ENCODE assay signal across 7 cellular contexts in the genomic region with DNA sequence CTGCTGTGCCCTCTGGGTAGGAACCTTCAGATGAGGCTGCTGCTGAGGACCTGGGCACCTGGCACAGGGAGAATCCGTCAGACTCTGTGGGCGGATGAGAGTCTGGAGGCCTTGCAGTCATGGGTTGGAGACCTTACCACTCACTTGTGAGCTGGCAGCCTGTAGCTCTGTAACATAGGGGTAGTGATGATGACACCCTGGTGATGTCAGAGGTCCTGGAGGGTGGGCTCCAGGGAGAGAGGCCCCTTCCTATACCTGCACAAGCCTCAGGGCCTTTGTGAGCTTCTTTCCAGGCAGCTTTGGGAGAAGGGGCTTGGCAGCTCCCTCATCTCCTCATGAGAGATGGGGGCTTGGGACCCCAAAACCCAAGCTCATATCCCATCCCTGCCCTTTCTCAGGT. TPM values are rescaled to one million over a fixed set of nuclear protein-coding genes. Genes with fewer than 3 reads are reported as not detected.
DNase-seq lines count a peak whose midpoint lies in the region; ATAC-seq and TF ChIP-seq lines count a peak whose summit lies in the region.
"Had no signal": no experiment of that assay in that cellular context is flagged by ENCODE, and none has a peak within 500 bp of the region (broad histone marks: within the 10 kb centered on the region; RNA-seq: fewer than 3 reads in every experiment).

No MANE protein-coding gene starts in this region.

- peak overlapping the region; percentile 98 for H3K4me2 ChIP-seq in PC-9
- H3K4me2 ChIP-seq in hepatocyte: peak overlapping the region; percentile 96

- H3K9me3 ChIP-seq in PC-9 (ENCODE audit: insufficient read depth, low read depth): no peaks in the 10 kb centered on the region
- no peaks in the 10 kb centered on the region for H3K9me3 ChIP-seq in hepatocyte (ENCODE audit: low read depth)

- DNase-seq in PC-9 (no peak), hepatocyte (ENCODE audit: low spot score) (no peak), cerebellum (ENCODE audit: low spot score) (no peak)
- DNase-seq: retina had no signal

- TF ChIP-seq CTCF in 22Rv1 (IDR thresholded peaks at IDR 0.05): no peak
- TF ChIP-seq CTCF in PC-9 (conservative IDR thresholded peaks at IDR 0.05): no peak
- TF ChIP-seq CTCF in hepatocyte (IDR thresholded peaks at IDR 0.05; ENCODE audit: poor library complexity): no peak

- CTCF ChIA-PET in PC-9 (lab: Charles Lee): no interaction called here

- POLR2A ChIA-PET in PC-9 (lab: Charles Lee; ENCODE audit: unreplicated experiment): interaction anchor here (0.7 kb wide), 1 partner anchor 14 kb away, joined by 3 read pairs; no protein-coding TSS in a partner anchor

- H3F3A ChIP-seq in PC-9 (ENCODE audit: insufficient read depth, low read depth): peaks cover 43% of the 10 kb centered on the region

- no TSS peak for BruUV-seq in PC-9 (replicated peaks; lab: Mats Ljungman, UMichigan)

- peaks cover 15% of the 10 kb centered on the region for H4K20me1 ChIP-seq in PC-9 (ENCODE audit: insufficient read depth)
- peaks cover 6% of the 10 kb centered on the region for H4K20me1 ChIP-seq in hepatocyte (ENCODE audit: insufficient read depth, poor library complexity, severe bottlenecking)

- H3K9me2 ChIP-seq in PC-9 (ENCODE audit: insufficient read depth) (no peaks in the 10 kb centered on the region), hepatocyte (replicated peaks; ENCODE audit: insufficient read depth) (no peaks in the 10 kb centered on the region)

- H3K4me3 ChIP-seq in PC-9: peak overlapping the region; percentile 84
- H3K4me3 ChIP-seq in hepatocyte: no peak overlapping the region

- intact Hi-C loops in PC-9 (cut with micrococcal nuclease; ENCODE audit: unreplicated experiment): no loop called here

- H2AFZ ChIP-seq in PC-9 (no peak overlapping the region), hepatocyte (no peak overlapping the region)

- H3K36me3 ChIP-seq in PC-9 (ENCODE audit: low read depth) (no peaks in the 10 kb centered on the region), hepatocyte (replicated peaks; ENCODE audit: insufficient read depth, low read depth) (no peaks in the 10 kb centered on the region)

- H3K4me1 ChIP-seq in PC-9 (replicated peaks; ENCODE audit: insufficient read depth): peaks cover 28% of the 10 kb centered on the region
- peaks cover 24% of the 10 kb centered on the region for H3K4me1 ChIP-seq in hepatocyte (ENCODE audit: insufficient read depth)

- H3K27me3 ChIP-seq in PC-9 (ENCODE audit: insufficient read depth, low read depth) (no peaks in the 10 kb centered on the region), hepatocyte (no peaks in the 10 kb centered on the region)

- 0 out of 2 replicates have a peak overlapping the region, but pooled peaks have one; percentile 87 for H3K27ac ChIP-seq in 22Rv1
- H3K27ac ChIP-seq in PC-9: peak overlapping the region; percentile 96
- peak overlapping the region; percentile 95 for H3K27ac ChIP-seq in hepatocyte

- WGBS in hepatocyte (ENCODE audit: low lambda C conversion rate, missing lambda C conversion rate): 88% methylated on average over 2 of the region's 2 CpGs

- H3K79me2 ChIP-seq in PC-9 (ENCODE audit: low read depth): peaks cover 35% of the 10 kb centered on the region
- H3K79me2 ChIP-seq in hepatocyte: peaks cover 35% of the 10 kb centered on the region

- ATAC-seq in HG03342 (IDR thresholded peaks at IDR 0.05; ENCODE audit: unreplicated experiment) (no peak), HG02884 (IDR thresholded peaks at IDR 0.05; ENCODE audit: unreplicated experiment) (no peak)

RNA-seq across cellular contexts. Expression of gene MIEF2, which starts 1.6 kb away (rescaled TPM):
- total RNA-seq in PC-9 (2021): 29.6 and 33.0 TPM in 2 replicates
- 29.3 and 30.7 TPM in 2 replicates for total RNA-seq in hepatocyte
- 20.5 and 21.0 TPM in 2 replicates for polyA plus RNA-seq in hepatocyte
- total RNA-seq in cerebellum: 23.1 TPM

RNA-seq across cellular contexts. Expression of gene FLII, which starts 3.6 kb away (rescaled TPM):
- total RNA-seq in PC-9 (2021) (430 and 434 TPM in 2 replicates), hepatocyte (110 and 142 TPM in 2 replicates), cerebellum (53.4 TPM)
- polyA plus RNA-seq in hepatocyte: 188 and 210 TPM in 2 replicates

RNA-seq across cellular contexts. Expression of gene LLGL1, which starts 36.7 kb away (rescaled TPM):
- 44.9 and 57.6 TPM in 2 replicates for total RNA-seq in PC-9 (2021)
- total RNA-seq in hepatocyte: 46.0 and 51.9 TPM in 2 replicates
- 5.4 and 7.1 TPM in 2 replicates for polyA plus RNA-seq in hepatocyte
- total RNA-seq in cerebellum: 49.8 TPM

RNA-seq across cellular contexts. Expression of gene TOP3A, which starts 52.7 kb away (rescaled TPM):
- total RNA-seq in PC-9 (2021) (51.2 and 52.2 TPM in 2 replicates), hepatocyte (24.3 and 28.2 TPM in 2 replicates), cerebellum (46.9 TPM)
- 15.5 and 22.5 TPM in 2 replicates for polyA plus RNA-seq in hepatocyte

RNA-seq across cellular contexts. Expression of gene SMCR8, which starts 53.0 kb away (rescaled TPM):
- total RNA-seq in PC-9 (2021) (19.5 and 23.8 TPM in 2 replicates), hepatocyte (13.8 and 17.7 TPM in 2 replicates), cerebellum (11.5 TPM)
- 3.8 TPM in 2 replicates for polyA plus RNA-seq in hepatocyte
